In genomic region chr6:43496370-43497128, GRCh38 we compare ENCODE assay signal across 9 cellular contexts. TPM values are rescaled to one million over a fixed set of nuclear protein-coding genes. Genes with fewer than 3 reads are reported as not detected.
DNase-seq lines count a peak whose midpoint lies in the region; ATAC-seq and TF ChIP-seq lines count a peak whose summit lies in the region.
"Had no signal": no experiment of that assay in that cellular context is flagged by ENCODE, and none has a peak within 500 bp of the region (broad histone marks: within the 10 kb centered on the region; RNA-seq: fewer than 3 reads in every experiment).

No MANE protein-coding gene starts in this region.

- H3K36me3 Mint-ChIP-seq in nephron progenitor cell (ENCODE audit: low read depth): peaks cover 11% of the 10 kb centered on the region
- peaks cover 0 to 39% (median under 1%) of the 10 kb centered on the region in 3 donors for H3K36me3 Mint-ChIP-seq in naive thymus-derived CD8-positive, alpha-beta T cell
- H3K36me3 Mint-ChIP-seq in activated T-cell treated with anti-CD3 and anti-CD28 coated beads, Interleukin-2, amount 50 U/mL, for 4 hours (ENCODE audit: insufficient read depth): peaks cover 9% of the 10 kb centered on the region

- no peaks in the 10 kb centered on the region for H3K27me3 ChIP-seq in dorsolateral prefrontal cortex
- H3K27me3 ChIP-seq: SJSA1 had no signal

- ATAC-seq in HG03045 (IDR thresholded peaks at IDR 0.05; ENCODE audit: unreplicated experiment) (no peak), GM19023 (IDR thresholded peaks at IDR 0.05; ENCODE audit: unreplicated experiment) (no peak)
- no peak for ATAC-seq in naive thymus-derived CD8-positive, alpha-beta T cell
- ATAC-seq in activated T-cell treated with anti-CD3 and anti-CD28 coated beads, Interleukin-2, amount 50 U/mL, for 4 hours: no peak

- intact Hi-C loops in dorsolateral prefrontal cortex (cut with DNase I): loop anchor here (1.0 to 10.0 kb wide), 4 partner anchors 42 to 592 kb away; partner anchors contain the start of gene DLK2 (in 1 of the 2)

- H3K4me3 Mint-ChIP-seq in nephron progenitor cell: no peak overlapping the region
- H3K4me3 Mint-ChIP-seq in naive thymus-derived CD8-positive, alpha-beta T cell: no peak overlapping the region
- no peak overlapping the region for H3K4me3 Mint-ChIP-seq in activated T-cell treated with anti-CD3 and anti-CD28 coated beads, Interleukin-2, amount 50 U/mL, for 4 hours

- peak overlapping the region; percentile 84 for H3K27ac Mint-ChIP-seq in nephron progenitor cell
- peak overlapping the region in 4 of 10 donors; percentile 27 to 83 (median 75) for H3K27ac Mint-ChIP-seq in naive thymus-derived CD8-positive, alpha-beta T cell

- TF ChIP-seq CTCF in dorsolateral prefrontal cortex (IDR thresholded peaks at IDR 0.05 in 54 of 56, conservative IDR thresholded peaks at IDR 0.05 in 2 of 56; ENCODE audit: low read depth in 1 of 56, partially characterized antibody in 56 of 56) (peak; percentile 45 to 86 (median 72)), nephron progenitor cell (IDR thresholded peaks at IDR 0.05) (no peak)

- POLR2A ChIA-PET in naive thymus-derived CD8-positive, alpha-beta T cell (lab: Charles Lee): interaction anchor here (0.8 to 1.7 kb wide), 2 partner anchors 11 to 19 kb away, joined by 5 to 6 read pairs; partner anchors contain the start of gene TJAP1

- peak overlapping the region in 6 of 59 donors; percentile 6 to 30 (median 17) for H3K4me3 ChIP-seq in dorsolateral prefrontal cortex
- H3K4me3 ChIP-seq: SJSA1 had no signal

- no peaks in the 10 kb centered on the region for H3K27me3 Mint-ChIP-seq in nephron progenitor cell (ENCODE audit: low read depth, poor library complexity)
- H3K27me3 Mint-ChIP-seq in naive thymus-derived CD8-positive, alpha-beta T cell: no peaks in the 10 kb centered on the region
- H3K27me3 Mint-ChIP-seq in activated T-cell treated with anti-CD3 and anti-CD28 coated beads, Interleukin-2, amount 50 U/mL, for 4 hours (ENCODE audit: low read depth): no peaks in the 10 kb centered on the region

- H3K9me3 Mint-ChIP-seq in nephron progenitor cell: no peaks in the 10 kb centered on the region
- no peaks in the 10 kb centered on the region for H3K9me3 Mint-ChIP-seq in naive thymus-derived CD8-positive, alpha-beta T cell
- H3K9me3 Mint-ChIP-seq in activated T-cell treated with anti-CD3 and anti-CD28 coated beads, Interleukin-2, amount 50 U/mL, for 4 hours: no peaks in the 10 kb centered on the region

- DNase-seq in EL: peak; percentile 87
- DNase-seq in NAMALWA (ENCODE audit: low spot score): peak; percentile 41
- peak in 3 of 10 donors; percentile 54 to 74 (median 58) for DNase-seq in dorsolateral prefrontal cortex
- peak; percentile 54 for DNase-seq in nephron progenitor cell
- no peak for DNase-seq in naive thymus-derived CD8-positive, alpha-beta T cell
- no peak for DNase-seq in activated T-cell treated with anti-CD3 and anti-CD28 coated beads, Interleukin-2, amount 50 U/mL, for 4 hours

- H3K4me1 Mint-ChIP-seq in nephron progenitor cell: peaks cover 31% of the 10 kb centered on the region
- peaks cover 14 to 36% (median 27%) of the 10 kb centered on the region in 4 donors for H3K4me1 Mint-ChIP-seq in naive thymus-derived CD8-positive, alpha-beta T cell
- H3K4me1 Mint-ChIP-seq in activated T-cell treated with anti-CD3 and anti-CD28 coated beads, Interleukin-2, amount 50 U/mL, for 4 hours (ENCODE audit: low read depth): peaks cover 27% of the 10 kb centered on the region

- peak overlapping the region in 19 of 59 donors; percentile 18 to 83 (median 56) for H3K27ac ChIP-seq in dorsolateral prefrontal cortex
- H3K27ac ChIP-seq: SJSA1 had no signal

RNA-seq across cellular contexts. Expression of gene LRRC73, which starts 13.6 kb away (rescaled TPM):
- total RNA-seq in dorsolateral prefrontal cortex: 10 to 100 TPM in 99 of 120 experiments, 1 to 10 TPM in 21; 3.9 to 21.4 (median 12.9) TPM
- total RNA-seq in naive thymus-derived CD8-positive, alpha-beta T cell: under 1 TPM; 0.41 to 0.49 TPM
- polyA plus RNA-seq in naive thymus-derived CD8-positive, alpha-beta T cell: not detected
- under 1 TPM; 0.16 to 0.47 (median 0.20) TPM for total RNA-seq in activated T-cell treated with anti-CD3 and anti-CD28 coated beads, Interleukin-2, amount 50 U/mL, for 4 hours
- total RNA-seq: SJSA1 had no signal

RNA-seq across cellular contexts. Expression of gene TJAP1, which starts 19.2 kb away (rescaled TPM):
- total RNA-seq in dorsolateral prefrontal cortex: 100 to 1,000 TPM in 3 of 120 experiments, 10 to 100 TPM in 117; 21.7 to 124 (median 47.1) TPM
- total RNA-seq in naive thymus-derived CD8-positive, alpha-beta T cell: 10 to 100 TPM; 47.7 to 54.7 TPM
- 10 to 100 TPM in 1 of 3 donors, 1 to 10 TPM in 2; 5.1 to 12.1 (median 8.4) TPM for polyA plus RNA-seq in naive thymus-derived CD8-positive, alpha-beta T cell
- 10 to 100 TPM; 45.5 to 52.8 (median 46.2) TPM for total RNA-seq in activated T-cell treated with anti-CD3 and anti-CD28 coated beads, Interleukin-2, amount 50 U/mL, for 4 hours

RNA-seq across cellular contexts. Expression of gene YIPF3, which starts 20.2 kb away (rescaled TPM):
- 10 to 100 TPM; 57.9 to 94.9 (median 76.6) TPM for total RNA-seq in dorsolateral prefrontal cortex
- total RNA-seq in naive thymus-derived CD8-positive, alpha-beta T cell: 10 to 100 TPM; 77.0 to 77.5 TPM
- polyA plus RNA-seq in naive thymus-derived CD8-positive, alpha-beta T cell: 10 to 100 TPM; 58.4 to 70.4 (median 68.3) TPM
- total RNA-seq in activated T-cell treated with anti-CD3 and anti-CD28 coated beads, Interleukin-2, amount 50 U/mL, for 4 hours: 10 to 100 TPM; 33.3 to 40.9 (median 35.4) TPM

RNA-seq across cellular contexts. Expression of gene POLR1C, which starts 20.3 kb away (rescaled TPM):
- total RNA-seq in dorsolateral prefrontal cortex: 10 to 100 TPM; 13.6 to 34.4 (median 23.6) TPM
- total RNA-seq in naive thymus-derived CD8-positive, alpha-beta T cell: 10 to 100 TPM; 47.9 to 51.9 TPM
- polyA plus RNA-seq in naive thymus-derived CD8-positive, alpha-beta T cell: 10 to 100 TPM in 2 of 3 donors, 1 to 10 TPM in 1; 9.4 to 23.2 (median 14.6) TPM
- total RNA-seq in activated T-cell treated with anti-CD3 and anti-CD28 coated beads, Interleukin-2, amount 50 U/mL, for 4 hours: 100 to 1,000 TPM; 192 to 231 (median 200) TPM

RNA-seq across cellular contexts. Expression of gene DLK2, which starts 41.2 kb away (rescaled TPM):
- 10 to 100 TPM in 8 of 120 experiments, 1 to 10 TPM in 112; 1.9 to 12.6 (median 6.0) TPM for total RNA-seq in dorsolateral prefrontal cortex
- 1 to 10 TPM in 1 of 2 experiments, under 1 TPM in 1; 0.71 to 1.2 TPM for total RNA-seq in naive thymus-derived CD8-positive, alpha-beta T cell
- polyA plus RNA-seq in naive thymus-derived CD8-positive, alpha-beta T cell: 1 to 10 TPM in 1 of 3 donors, under 1 TPM in 1, not detected in 1; 0.22 to 1.2 TPM
- 1 to 10 TPM; 5.0 to 9.0 (median 6.7) TPM for total RNA-seq in activated T-cell treated with anti-CD3 and anti-CD28 coated beads, Interleukin-2, amount 50 U/mL, for 4 hours

Comparison
In these comparisons a context has a peak if more than half of its experiments do, and no peak if none do; other contexts are left out.
1. DNase-seq: peak in EL (single experiment), NAMALWA (single experiment) and nephron progenitor cell (single experiment); none in naive thymus-derived CD8-positive, alpha-beta T cell (0 of 10) and activated T-cell treated with anti-CD3 and anti-CD28 coated beads, Interleukin-2, amount 50 U/mL, for 4 hours (single experiment).